ENCODE assay signal across 23 cellular contexts in the genomic region with DNA sequence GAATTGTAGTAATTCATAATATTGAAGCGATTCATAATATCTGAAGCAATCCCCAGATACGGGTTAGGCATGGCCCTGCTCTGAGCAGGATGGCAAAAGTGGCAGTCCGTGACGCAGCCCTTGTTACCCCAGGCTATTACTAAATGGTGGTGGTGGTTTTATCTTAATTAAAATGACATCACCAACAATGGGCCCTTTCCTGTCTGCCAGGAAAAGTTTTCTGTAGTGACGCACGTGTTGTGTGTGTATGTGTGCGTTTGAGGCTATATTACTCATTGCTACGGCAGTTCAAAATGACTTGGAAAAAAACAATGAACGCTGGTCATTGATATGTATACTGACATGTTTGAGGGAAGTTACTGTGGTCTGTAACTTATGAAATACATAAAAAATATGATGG. TPM values are rescaled to one million over a fixed set of nuclear protein-coding genes. Genes with fewer than 3 reads are reported as not detected.
DNase-seq lines count a peak whose midpoint lies in the region; ATAC-seq, FAIRE-seq and TF ChIP-seq lines count a peak whose summit lies in the region.
"Had no signal": no experiment of that assay in that cellular context is flagged by ENCODE, and none has a peak within 500 bp of the region (broad histone marks: within the 10 kb centered on the region; RNA-seq: fewer than 3 reads in every experiment).

No MANE protein-coding gene starts in this region.

- no peak for FAIRE-seq in frontal cortex (lab: Jason Lieb, UNC)

- no peaks in the 10 kb centered on the region for H3K9me2 ChIP-seq in hepatocyte (replicated peaks; ENCODE audit: insufficient read depth)

- H3K4me3 Mint-ChIP-seq in activated CD8-positive, alpha-beta T cell treated with anti-CD3 and anti-CD28 coated beads for 36 hours = no peak overlapping the region
- H3K4me3 Mint-ChIP-seq: CD4-positive, CD25-positive, alpha-beta regulatory T cell; endodermal cell; HFFc6; T-cell had no signal

- peaks cover 11% of the 10 kb centered on the region for H3K4me1 ChIP-seq in hepatocyte (ENCODE audit: insufficient read depth)
- H3K4me1 ChIP-seq in heart right ventricle = peaks cover 4 to 17% (median 14%) of the 10 kb centered on the region in 9 donors
- H3K4me1 ChIP-seq: vagina had no signal

- H3K27me3 Mint-ChIP-seq in activated CD8-positive, alpha-beta T cell treated with anti-CD3 and anti-CD28 coated beads for 36 hours = no peaks in the 10 kb centered on the region
- H3K27me3 Mint-ChIP-seq: CD4-positive, CD25-positive, alpha-beta regulatory T cell; T-cell had no signal

- no peak overlapping the region for H3K4me2 ChIP-seq in hepatocyte

- no peaks in the 10 kb centered on the region for H4K20me1 ChIP-seq in hepatocyte (ENCODE audit: insufficient read depth, poor library complexity, severe bottlenecking)

- peaks cover 26% of the 10 kb centered on the region for H3K36me3 Mint-ChIP-seq in activated CD8-positive, alpha-beta T cell treated with anti-CD3 and anti-CD28 coated beads for 36 hours (ENCODE audit: low read depth)

- peaks cover 10% of the 10 kb centered on the region for H3K4me1 Mint-ChIP-seq in activated CD8-positive, alpha-beta T cell treated with anti-CD3 and anti-CD28 coated beads for 36 hours (ENCODE audit: low read depth)
- H3K4me1 Mint-ChIP-seq: endodermal cell had no signal

- no peak overlapping the region for H2AFZ ChIP-seq in hepatocyte

- H3K9me3 Mint-ChIP-seq in activated CD8-positive, alpha-beta T cell treated with anti-CD3 and anti-CD28 coated beads for 36 hours = no peaks in the 10 kb centered on the region
- H3K9me3 Mint-ChIP-seq: endodermal cell, HFFc6, T-cell had no signal

- TF ChIP-seq CTCF in choroid plexus epithelial cell (conservative IDR thresholded peaks at IDR 0.05; ENCODE audit: low read depth, low read length) (no peak), hepatocyte (IDR thresholded peaks at IDR 0.05; ENCODE audit: poor library complexity) (no peak), heart right ventricle (IDR thresholded peaks at IDR 0.05) (no peak)
- TF ChIP-seq CTCF in activated CD8-positive, alpha-beta T cell treated with anti-CD3 and anti-CD28 coated beads for 36 hours (IDR thresholded peaks at IDR 0.05) = no peak

- no peaks in the 10 kb centered on the region for H3K79me2 ChIP-seq in hepatocyte

- no peak for ATAC-seq in activated CD8-positive, alpha-beta T cell treated with anti-CD3 and anti-CD28 coated beads for 36 hours
- no peak for ATAC-seq in heart right ventricle
- ATAC-seq: gastroesophageal sphincter, left cardiac atrium, T-cell had no signal

- POLR2A ChIA-PET in activated CD8-positive, alpha-beta T cell treated with anti-CD3 and anti-CD28 coated beads for 36 hours (lab: Charles Lee) = interaction anchor here (1.4 kb wide), 1 partner anchor 48 kb away, joined by 8 read pairs; the partner anchor contains the start of genes ELP2 and SLC39A6

- H3K4me3 ChIP-seq in choroid plexus epithelial cell (ENCODE audit: low read depth, low read length) (no peak overlapping the region), hepatocyte (no peak overlapping the region), heart right ventricle (no peak overlapping the region)
- H3K4me3 ChIP-seq: gastroesophageal sphincter, mucosa of descending colon, vagina had no signal

- DNase-seq in EH (ENCODE audit: low read depth) (peak; percentile 50), RPMI7951 (ENCODE audit: low read depth) (peak; percentile 95), choroid plexus epithelial cell (ENCODE audit: low read depth) (peak; percentile 20), hepatocyte (ENCODE audit: low spot score) (no peak), kidney glomerular epithelial cell (lab: John Stamatoyannopoulos, UW) (no peak), frontal cortex (ENCODE audit: low spot score in 2 of 2) (no peak), heart right ventricle (no peak)
- no peak for DNase-seq in activated CD8-positive, alpha-beta T cell treated with anti-CD3 and anti-CD28 coated beads for 36 hours
- DNase-seq: activated naive CD4-positive, alpha-beta T cell; amygdala; CD4-positive, CD25-positive, alpha-beta regulatory T cell; endodermal cell; HFFc6; Kasumi-1; left cardiac atrium; NCI-H526 treated with DMSO at 0.1 percent for 48 hours; SHP77 treated with DMSO at 0.1 percent for 48 hours; stimulated activated CD4-positive, alpha-beta T cell treated with anti-CD3 and anti-CD28 coated beads, Interleukin-4, amount 100 ng/mL, for 4 hours; T-cell had no signal

- H3K27ac Mint-ChIP-seq in activated CD8-positive, alpha-beta T cell treated with anti-CD3 and anti-CD28 coated beads for 36 hours = no peak overlapping the region
- H3K27ac Mint-ChIP-seq: endodermal cell, HFFc6, T-cell had no signal

- H3K36me3 ChIP-seq in hepatocyte (replicated peaks; ENCODE audit: insufficient read depth, low read depth) = no peaks in the 10 kb centered on the region
- H3K36me3 ChIP-seq in heart right ventricle = peaks cover 0 to 62% (median 27%) of the 10 kb centered on the region in 9 donors

- CTCF ChIA-PET in activated CD8-positive, alpha-beta T cell treated with anti-CD3 and anti-CD28 coated beads for 36 hours (lab: Charles Lee) = no interaction called here

- 95% methylated on average over 9 of the region's 9 CpGs for WGBS in hepatocyte (ENCODE audit: low lambda C conversion rate, missing lambda C conversion rate)
- whole genome bisulfite sequencing in heart right ventricle, 2 donors = 86 to 90% methylated on average over 9 of the region's 9 CpGs

- intact Hi-C loops in activated CD8-positive, alpha-beta T cell treated with anti-CD3 and anti-CD28 coated beads for 36 hours (cut with micrococcal nuclease) = no loop called here
- intact Hi-C loops in heart right ventricle (cut with DNase I) = loop anchor here in 1 of 10 donors (5.0 kb wide), 1 partner anchor 44 kb away; no protein-coding TSS in a partner anchor

- H3K27me3 ChIP-seq in hepatocyte = no peaks in the 10 kb centered on the region
- no peaks in the 10 kb centered on the region for H3K27me3 ChIP-seq in heart right ventricle
- H3K27me3 ChIP-seq: gastroesophageal sphincter, vagina had no signal

- H3K9me3 ChIP-seq in hepatocyte (ENCODE audit: low read depth) (no peaks in the 10 kb centered on the region), heart right ventricle (no peaks in the 10 kb centered on the region)
- H3K9me3 ChIP-seq: gastroesophageal sphincter, mucosa of descending colon, vagina had no signal

- peak overlapping the region; percentile 91 for H3K27ac ChIP-seq in hepatocyte
- no peak overlapping the region for H3K27ac ChIP-seq in heart right ventricle
- H3K27ac ChIP-seq: gastroesophageal sphincter, vagina had no signal

RNA-seq across cellular contexts. Expression of gene MOCOS, which starts 10.6 kb away (rescaled TPM):
- total RNA-seq in RPMI7951 (2014; rRNA removed; shearing (Covaris generic)) = 4.9 and 5.1 TPM in 2 replicates
- total RNA-seq in hepatocyte (7.9 and 8.6 TPM in 2 replicates), frontal cortex (0.41 TPM), heart right ventricle (under 1 TPM; 0.06 to 0.74 (median 0.27) TPM)
- polyA plus RNA-seq in hepatocyte (3.1 and 6.0 TPM in 2 replicates), heart right ventricle (under 1 TPM; 0.28 to 0.95 TPM)
- total RNA-seq in activated CD8-positive, alpha-beta T cell treated with anti-CD3 and anti-CD28 coated beads for 36 hours = under 1 TPM; 0.13 to 0.18 TPM
- total RNA-seq: A673; CD4-positive, CD25-positive, alpha-beta regulatory T cell had no signal

RNA-seq across cellular contexts. Expression of gene ELP2, which starts 47.0 kb away (rescaled TPM):
- 47.9 and 52.7 TPM in 2 replicates for total RNA-seq in RPMI7951 (2014; rRNA removed; shearing (Covaris generic))
- total RNA-seq in hepatocyte (63.8 and 80.3 TPM in 2 replicates), frontal cortex (143 TPM), heart right ventricle (10 to 100 TPM; 41.9 to 64.2 (median 57.9) TPM)
- polyA plus RNA-seq in hepatocyte (54.3 and 55.5 TPM in 2 replicates), heart right ventricle (10 to 100 TPM; 33.7 to 69.2 TPM)
- 100 to 1,000 TPM in 1 of 2 experiments, 10 to 100 TPM in 1; 98.8 to 105 TPM for total RNA-seq in activated CD8-positive, alpha-beta T cell treated with anti-CD3 and anti-CD28 coated beads for 36 hours

RNA-seq across cellular contexts. Expression of gene SLC39A6, which starts 47.6 kb away (rescaled TPM):
- total RNA-seq in RPMI7951 (2014; rRNA removed; shearing (Covaris generic)) = 73.2 and 87.5 TPM in 2 replicates
- total RNA-seq in hepatocyte (53.6 and 59.6 TPM in 2 replicates), frontal cortex (231 TPM), heart right ventricle (10 to 100 TPM; 10.8 to 18.4 (median 13.3) TPM)
- polyA plus RNA-seq in hepatocyte (46.6 and 48.3 TPM in 2 replicates), heart right ventricle (10 to 100 TPM in 1 of 2 donors, 1 to 10 TPM in 1; 3.5 to 12.1 TPM)
- 10 to 100 TPM; 20.6 to 20.8 TPM for total RNA-seq in activated CD8-positive, alpha-beta T cell treated with anti-CD3 and anti-CD28 coated beads for 36 hours

Comparison
In these comparisons a context has a peak if more than half of its experiments do, and no peak if none do; other contexts are left out.
1. DNase-seq: peak in EH (single experiment), RPMI7951 (single experiment) and choroid plexus epithelial cell (single experiment); none in hepatocyte (single experiment), activated CD8-positive, alpha-beta T cell treated with anti-CD3 and anti-CD28 coated beads for 36 hours (single experiment), kidney glomerular epithelial cell (single experiment), frontal cortex (0 of 2) and heart right ventricle (0 of 2).